ENCODE assay signal across 8 cellular contexts in genomic region chr21:29300547-29301138, GRCh38. TPM values are rescaled to one million over a fixed set of nuclear protein-coding genes. Genes with fewer than 3 reads are reported as not detected.
DNase-seq lines count a peak whose midpoint lies in the region; ATAC-seq and TF ChIP-seq lines count a peak whose summit lies in the region.

No MANE protein-coding gene starts in this region.

- TF ChIP-seq CTCF in PC-9 (conservative IDR thresholded peaks at IDR 0.05) = no peak
- TF ChIP-seq CTCF in fibroblast of the aortic adventitia (IDR thresholded peaks at IDR 0.05; ENCODE audit: insufficient read depth, low read length) = no peak

- intact Hi-C loops in PC-9 (cut with micrococcal nuclease; ENCODE audit: unreplicated experiment) = loop anchor here (1.0 to 5.0 kb wide), 3 partner anchors 42 to 132 kb away; no protein-coding TSS in a partner anchor

- DNase-seq in activated T-cell treated with anti-CD3 and anti-CD28 coated beads, Interleukin-2, amount 50 U/mL, for 4 hours = no peak
- DNase-seq in activated T-cell treated with anti-CD3 and anti-CD28 coated beads, Interleukin-2, amount 50 U/mL, for 48 hours = no peak
- no peak for DNase-seq in PC-9
- DNase-seq in fibroblast of the aortic adventitia (ENCODE audit: low read depth) = no peak
- no peak for DNase-seq in activated CD8-positive, alpha-beta memory T cell treated with anti-CD3 and anti-CD28 coated beads, Interleukin-2, amount 50 U/mL, for 4 hours
- no peak for DNase-seq in activated CD4-positive, alpha-beta T cell treated with anti-CD3 and anti-CD28 coated beads, Interleukin-2, amount 50 U/mL, for 4 hours

- H3K4me3 ChIP-seq in PC-9 = peak overlapping the region; percentile 92
- peak overlapping the region; percentile 91 for H3K4me3 ChIP-seq in fibroblast of the aortic adventitia (ENCODE audit: low read depth, low read length)
- peak overlapping the region; percentile 50 to 95 (median 82) for H3K4me3 ChIP-seq in skin epidermis

- H3K27ac ChIP-seq in PC-9 = peak overlapping the region; percentile 91
- H3K27ac ChIP-seq in skin epidermis = peak overlapping the region in 19 of 21 experiments; percentile 18 to 100 (median 98)

- peaks cover 65% of the 10 kb centered on the region for H3K79me2 ChIP-seq in PC-9 (ENCODE audit: low read depth)

- H3K36me3 ChIP-seq in PC-9 (ENCODE audit: low read depth) = peaks cover 3% of the 10 kb centered on the region; the same call in 1 of the 2 replicates

- peaks cover 9% of the 10 kb centered on the region; the same call in 1 of the 2 replicates for H3F3A ChIP-seq in PC-9 (ENCODE audit: insufficient read depth, low read depth)

- no peaks in the 10 kb centered on the region for H3K27me3 ChIP-seq in PC-9 (ENCODE audit: insufficient read depth, low read depth)

- POLR2A ChIA-PET in PC-9 (lab: Charles Lee; ENCODE audit: unreplicated experiment) = no interaction called here

- peak overlapping the region; percentile 75 for H3K4me2 ChIP-seq in PC-9

- no TSS peak for BruUV-seq in PC-9 (replicated peaks; lab: Mats Ljungman, UMichigan)

- H3K4me1 ChIP-seq in PC-9 (replicated peaks; ENCODE audit: insufficient read depth) = peaks cover 38% of the 10 kb centered on the region

- H2AFZ ChIP-seq in PC-9 = no peak overlapping the region

- H4K20me1 ChIP-seq in PC-9 (ENCODE audit: insufficient read depth) = peaks cover 38% of the 10 kb centered on the region

- no peaks in the 10 kb centered on the region for H3K9me2 ChIP-seq in PC-9 (ENCODE audit: insufficient read depth)

- H3K4me3 Mint-ChIP-seq in activated T-cell treated with anti-CD3 and anti-CD28 coated beads, Interleukin-2, amount 50 U/mL, for 4 hours = peak overlapping the region; percentile 87

- no peaks in the 10 kb centered on the region for H3K27me3 Mint-ChIP-seq in activated T-cell treated with anti-CD3 and anti-CD28 coated beads, Interleukin-2, amount 50 U/mL, for 4 hours (ENCODE audit: low read depth)

- peak in 1 of 2 donors; percentile 15 for ATAC-seq in activated T-cell treated with anti-CD3 and anti-CD28 coated beads, Interleukin-2, amount 50 U/mL, for 4 hours
- peak; percentile 67 for ATAC-seq in HG02798 (IDR thresholded peaks at IDR 0.05; ENCODE audit: poor library complexity, unreplicated experiment)

- CTCF ChIA-PET in PC-9 (lab: Charles Lee) = interaction anchor here (0.7 kb wide), 1 partner anchor 244 kb away, joined by 3 read pairs; no protein-coding TSS in a partner anchor

- no peaks in the 10 kb centered on the region for H3K9me3 Mint-ChIP-seq in activated T-cell treated with anti-CD3 and anti-CD28 coated beads, Interleukin-2, amount 50 U/mL, for 4 hours

- no peaks in the 10 kb centered on the region for H3K36me3 Mint-ChIP-seq in activated T-cell treated with anti-CD3 and anti-CD28 coated beads, Interleukin-2, amount 50 U/mL, for 4 hours (ENCODE audit: insufficient read depth)

- H3K4me1 Mint-ChIP-seq in activated T-cell treated with anti-CD3 and anti-CD28 coated beads, Interleukin-2, amount 50 U/mL, for 4 hours (ENCODE audit: low read depth) = peaks cover 66% of the 10 kb centered on the region

- H3K9me3 ChIP-seq in PC-9 (ENCODE audit: insufficient read depth, low read depth) = no peaks in the 10 kb centered on the region

RNA-seq across cellular contexts. Expression of gene BACH1, which starts 1.9 kb away (rescaled TPM):
- total RNA-seq in activated T-cell treated with anti-CD3 and anti-CD28 coated beads, Interleukin-2, amount 50 U/mL, for 4 hours = 10 to 100 TPM; 20.8 to 31.0 (median 23.8) TPM
- total RNA-seq in PC-9 (2021) (32.3 and 39.9 TPM in 2 replicates), fibroblast of the aortic adventitia (ENCODE audit: low replicate concordance) (81.3 and 86.9 TPM in 2 replicates)
